18 cellular contexts compared by ENCODE assay signal in the genomic region with DNA sequence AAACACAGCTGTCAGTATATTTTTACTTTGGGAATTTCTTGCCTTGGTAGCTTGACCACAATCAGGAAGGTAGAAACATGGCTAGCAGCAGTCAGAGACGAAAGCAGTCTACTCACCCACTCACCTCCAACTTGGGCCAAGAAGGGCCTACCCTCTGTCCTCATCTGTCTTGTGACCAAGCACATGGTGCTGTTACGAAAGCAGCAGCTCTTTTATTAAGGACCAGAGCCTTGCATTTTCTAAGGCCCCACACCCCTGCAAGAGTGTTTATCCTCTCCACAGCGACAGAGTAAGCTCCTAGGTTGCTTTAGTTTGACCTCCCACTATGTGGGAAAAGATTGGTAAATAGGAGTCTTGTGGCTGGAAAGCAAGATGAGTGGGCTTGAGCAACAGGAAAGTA. TPM values are rescaled to one million over a fixed set of nuclear protein-coding genes. Genes with fewer than 3 reads are reported as not detected.
DNase-seq lines count a peak whose midpoint lies in the region; ATAC-seq and TF ChIP-seq lines count a peak whose summit lies in the region.
"Had no signal": no experiment of that assay in that cellular context is flagged by ENCODE, and none has a peak within 500 bp of the region (broad histone marks: within the 10 kb centered on the region; RNA-seq: fewer than 3 reads in every experiment).

No MANE protein-coding gene starts in this region.

- no peak overlapping the region for H2AFZ ChIP-seq in hepatocyte

- H3K36me3 ChIP-seq in adrenal gland (replicated peaks in 1 of 2) (no peaks in the 10 kb centered on the region), hepatocyte (replicated peaks; ENCODE audit: insufficient read depth, low read depth) (no peaks in the 10 kb centered on the region)
- H3K36me3 ChIP-seq: BE2C, MG63, spleen, suprapubic skin had no signal

- no peaks in the 10 kb centered on the region for H3K79me2 ChIP-seq in hepatocyte

- TF ChIP-seq CTCF in adrenal gland (IDR thresholded peaks at IDR 0.05) = no peak
- TF ChIP-seq CTCF in hepatocyte (IDR thresholded peaks at IDR 0.05; ENCODE audit: poor library complexity) = no peak

- H3K27me3 ChIP-seq in adrenal gland (no peaks in the 10 kb centered on the region), hepatocyte (no peaks in the 10 kb centered on the region)
- H3K27me3 ChIP-seq: BE2C, MG63, spleen, suprapubic skin had no signal

- DNase-seq in GM03348 (ENCODE audit: low spot score) (peak; percentile 11), adrenal gland (peak in 5 of 7 donors; percentile 10 to 41 (median 19)), hepatocyte (ENCODE audit: low spot score) (peak; percentile 15), sciatic nerve (ENCODE audit: low spot score) (peak; percentile 57), germinal center (ENCODE audit: low spot score) (no peak)
- no peak for DNase-seq in stimulated activated naive CD8-positive, alpha-beta T cell treated with anti-CD3 and anti-CD28 coated beads, Interleukin-15, Interleukin-2, amounts not matched to agents 100 U/mL and 50 U/mL, for 24 hours
- DNase-seq: activated CD4-positive, alpha-beta T cell treated with anti-CD3 and anti-CD28 coated beads, Interleukin-2, amount 50 U/mL, for 4 hours; BE2C; DMS79 treated with DMSO at 0.1 percent for 48 hours; effector memory CD4-positive, alpha-beta T cell; head of caudate nucleus; MG63; NCI-H2081 treated with DMSO at 0.1 percent for 48 hours; SIG-M5; spleen had no signal

- H3K4me3 ChIP-seq in adrenal gland = no peak overlapping the region
- no peak overlapping the region for H3K4me3 ChIP-seq in hepatocyte
- H3K4me3 ChIP-seq: MG63, spleen, suprapubic skin had no signal

- ATAC-seq in sciatic nerve (peak; percentile 85), HG03442 (IDR thresholded peaks at IDR 0.05; ENCODE audit: unreplicated experiment) (no peak), GM18867 (IDR thresholded peaks at IDR 0.05; ENCODE audit: unreplicated experiment) (no peak)
- ATAC-seq in stimulated activated naive CD8-positive, alpha-beta T cell treated with anti-CD3 and anti-CD28 coated beads, Interleukin-15, Interleukin-2, amounts not matched to agents 100 U/mL and 50 U/mL, for 24 hours = no peak

- TF ChIP-seq POLR2A in adrenal gland (IDR thresholded peaks at IDR 0.05) = no peak

- H3K9me3 ChIP-seq in adrenal gland (replicated peaks in 1 of 3) = no peaks in the 10 kb centered on the region
- no peaks in the 10 kb centered on the region for H3K9me3 ChIP-seq in hepatocyte (ENCODE audit: low read depth)
- H3K9me3 ChIP-seq: BE2C had no signal

- H3K4me2 ChIP-seq in hepatocyte = no peak overlapping the region

- peak overlapping the region in 3 of 5 donors; percentile 3 to 33 (median 27) for H3K27ac ChIP-seq in adrenal gland
- H3K27ac ChIP-seq in hepatocyte = peak overlapping the region; percentile 10
- H3K27ac ChIP-seq: spleen, suprapubic skin had no signal

- no peaks in the 10 kb centered on the region for H3K9me2 ChIP-seq in hepatocyte (replicated peaks; ENCODE audit: insufficient read depth)

- H4K20me1 ChIP-seq in hepatocyte (ENCODE audit: insufficient read depth, poor library complexity, severe bottlenecking) = no peaks in the 10 kb centered on the region

- H3K4me1 ChIP-seq in adrenal gland (replicated peaks in 1 of 2) (peaks cover 0 to 22% of the 10 kb centered on the region in 2 donors), hepatocyte (ENCODE audit: insufficient read depth) (no peaks in the 10 kb centered on the region)
- H3K4me1 ChIP-seq: BE2C, spleen, suprapubic skin had no signal

- intact Hi-C loops in adrenal gland (cut with DNase I) (loop anchor here in 1 of 2 donors (10.0 kb wide), 1 partner anchor 281 kb away; no protein-coding TSS in a partner anchor), sciatic nerve (cut with DNase I) (no loop called here)

- WGBS in adrenal gland, 4 donors = 66 to 72% (median 67%) methylated on average over 3 of the region's 3 CpGs
- WGBS in hepatocyte (ENCODE audit: low lambda C conversion rate, missing lambda C conversion rate) = 68% methylated on average over 3 of the region's 3 CpGs

RNA-seq across cellular contexts. Expression of a gene that starts 31.3 kb away (rescaled TPM):
- total RNA-seq in adrenal gland (1 to 10 TPM in 1 of 8 donors, under 1 TPM in 6, not detected in 1; 0.14 to 1.1 (median 0.30) TPM), hepatocyte (0.04 and 0.17 TPM in 2 replicates), sciatic nerve (0.85 TPM)
- polyA plus RNA-seq in adrenal gland (1 to 10 TPM in 1 of 3 donors, under 1 TPM in 2; 0.57 to 1.7 (median 0.97) TPM), hepatocyte (0.23 TPM in 1 of 2 replicates, not detected in the other)

Comparison
In these comparisons a context has a peak if more than half of its experiments do, and no peak if none do; other contexts are left out.
1. DNase-seq: peak in GM03348 (single experiment), adrenal gland (5 of 7), hepatocyte (single experiment) and sciatic nerve (single experiment); none in germinal center (single experiment) and stimulated activated naive CD8-positive, alpha-beta T cell treated with anti-CD3 and anti-CD28 coated beads, Interleukin-15, Interleukin-2, amounts not matched to agents 100 U/mL and 50 U/mL, for 24 hours (single experiment).